In the genomic region with DNA sequence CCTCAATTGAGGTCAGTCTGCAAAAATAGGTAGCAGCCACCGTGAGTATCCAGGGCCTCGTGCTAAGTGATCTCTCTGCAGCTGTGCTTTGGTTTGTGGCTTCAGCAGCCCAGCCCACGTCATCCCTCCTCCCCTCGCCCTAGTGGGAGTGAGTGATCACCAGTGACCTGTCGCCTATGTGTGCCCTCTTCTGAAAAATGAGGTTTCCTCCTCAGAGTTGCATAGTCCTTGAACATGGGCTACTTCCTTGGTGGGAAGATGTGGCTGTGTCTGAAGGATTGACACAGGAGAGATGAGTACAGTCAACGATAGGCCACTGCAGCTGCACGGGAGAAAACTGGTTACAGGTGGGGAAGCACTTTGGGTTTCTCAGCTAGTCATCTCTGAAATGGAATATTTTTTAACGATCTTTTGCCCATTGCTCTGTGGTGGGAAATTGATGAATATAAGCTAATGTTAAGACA, we compare ENCODE assay signal across 9 cellular contexts.
DNase-seq lines count a peak whose midpoint lies in the region; ATAC-seq and TF ChIP-seq lines count a peak whose summit lies in the region.
"Had no signal": no experiment of that assay in that cellular context is flagged by ENCODE, and none has a peak within 500 bp of the region (broad histone marks: within the 10 kb centered on the region; RNA-seq: fewer than 3 reads in every experiment).

No MANE protein-coding gene starts in this region.

- DNase-seq in HL-60 (ENCODE audit: low read depth in 1 of 2, low spot score in 1 of 2) (peak; percentile 52 to 89), activated T-cell treated with anti-CD3 and anti-CD28 coated beads for 24 hours (ENCODE audit: low read depth) (peak; percentile 66), omental fat pad (ENCODE audit: low spot score) (no peak), RWPE1 (ENCODE audit: low spot score) (no peak), A673 (ENCODE audit: low spot score) (no peak), cerebellum (ENCODE audit: low spot score) (no peak)
- DNase-seq in stimulated activated CD4-positive, alpha-beta T cell treated with anti-CD3 and anti-CD28 coated beads, Interleukin-12 subunit alpha, Interleukin-12 subunit beta, amount 100 ng/mL, for 4 hours = peak; percentile 46

- BruUV-seq in A673 (replicated peaks; lab: Mats Ljungman, UMichigan) = no TSS peak

- H3K4me3 ChIP-seq in HL-60 (replicated peaks; ENCODE audit: insufficient read depth, low read length) (no peak overlapping the region), A673 (ENCODE audit: low read depth, low read length, poor library complexity, severe bottlenecking) (no peak overlapping the region)

- TF ChIP-seq CTCF in HL-60 (IDR thresholded peaks at IDR 0.05; ENCODE audit: insufficient read depth, low read length) = no peak
- no peak for TF ChIP-seq CTCF in omental fat pad (IDR thresholded peaks at IDR 0.05)
- TF ChIP-seq CTCF in RWPE1 (conservative IDR thresholded peaks at IDR 0.05; ENCODE audit: low read depth) = no peak
- no peak for TF ChIP-seq CTCF in A673 (conservative IDR thresholded peaks at IDR 0.05; ENCODE audit: low read depth, low read length)

- no peaks in the 10 kb centered on the region for H3K9me3 ChIP-seq in A673 (ENCODE audit: low read depth, low read length, poor library complexity, severe bottlenecking)

- CTCF ChIA-PET in RWPE1 (lab: Yijun Ruan, JAX) (no interaction called here), A673 (lab: Charles Lee) (no interaction called here)

- no peaks in the 10 kb centered on the region for H3K27me3 ChIP-seq in HL-60 (ENCODE audit: insufficient read depth, poor library complexity, severe bottlenecking)
- H3K27me3 ChIP-seq in A673 (replicated peaks; ENCODE audit: insufficient read depth, low read depth, low read length, poor library complexity) = no peaks in the 10 kb centered on the region

- no peaks in the 10 kb centered on the region for H3K36me3 ChIP-seq in A673 (ENCODE audit: insufficient read depth, low read length, poor library complexity, severe bottlenecking)

- peaks cover 4% of the 10 kb centered on the region for H3K4me1 ChIP-seq in A673 (ENCODE audit: insufficient read depth, low read length, poor library complexity, severe bottlenecking)

- intact Hi-C loops in A673 (cut with micrococcal nuclease; ENCODE audit: unreplicated experiment) = no loop called here

- ATAC-seq in GM21381 (IDR thresholded peaks at IDR 0.05; ENCODE audit: unreplicated experiment) = peak; percentile 53
- ATAC-seq in omental fat pad (ENCODE audit: low FRiP score) = no peak
- ATAC-seq: Panc1 had no signal

- no peak overlapping the region for H3K27ac ChIP-seq in HL-60 (replicated peaks)
- H3K27ac ChIP-seq in RWPE1 = no peak overlapping the region
- no peak overlapping the region for H3K27ac ChIP-seq in A673 (ENCODE audit: low read depth, low read length, poor library complexity, severe bottlenecking)

- POLR2A ChIA-PET in RWPE1 (lab: Yijun Ruan, JAX; ENCODE audit: low non-redundant PET) (no interaction called here), A673 (lab: Charles Lee; ENCODE audit: low non-redundant PET) (no interaction called here)

Comparison
In these comparisons a context has a peak if more than half of its experiments do, and no peak if none do; other contexts are left out.
1. DNase-seq: peak in HL-60 (2 of 2), activated T-cell treated with anti-CD3 and anti-CD28 coated beads for 24 hours (single experiment) and stimulated activated CD4-positive, alpha-beta T cell treated with anti-CD3 and anti-CD28 coated beads, Interleukin-12 subunit alpha, Interleukin-12 subunit beta, amount 100 ng/mL, for 4 hours (single experiment); none in omental fat pad (single experiment), RWPE1 (single experiment), A673 (single experiment) and cerebellum (single experiment).